1 cellular context compared by ENCODE assay signal in the genomic region with DNA sequence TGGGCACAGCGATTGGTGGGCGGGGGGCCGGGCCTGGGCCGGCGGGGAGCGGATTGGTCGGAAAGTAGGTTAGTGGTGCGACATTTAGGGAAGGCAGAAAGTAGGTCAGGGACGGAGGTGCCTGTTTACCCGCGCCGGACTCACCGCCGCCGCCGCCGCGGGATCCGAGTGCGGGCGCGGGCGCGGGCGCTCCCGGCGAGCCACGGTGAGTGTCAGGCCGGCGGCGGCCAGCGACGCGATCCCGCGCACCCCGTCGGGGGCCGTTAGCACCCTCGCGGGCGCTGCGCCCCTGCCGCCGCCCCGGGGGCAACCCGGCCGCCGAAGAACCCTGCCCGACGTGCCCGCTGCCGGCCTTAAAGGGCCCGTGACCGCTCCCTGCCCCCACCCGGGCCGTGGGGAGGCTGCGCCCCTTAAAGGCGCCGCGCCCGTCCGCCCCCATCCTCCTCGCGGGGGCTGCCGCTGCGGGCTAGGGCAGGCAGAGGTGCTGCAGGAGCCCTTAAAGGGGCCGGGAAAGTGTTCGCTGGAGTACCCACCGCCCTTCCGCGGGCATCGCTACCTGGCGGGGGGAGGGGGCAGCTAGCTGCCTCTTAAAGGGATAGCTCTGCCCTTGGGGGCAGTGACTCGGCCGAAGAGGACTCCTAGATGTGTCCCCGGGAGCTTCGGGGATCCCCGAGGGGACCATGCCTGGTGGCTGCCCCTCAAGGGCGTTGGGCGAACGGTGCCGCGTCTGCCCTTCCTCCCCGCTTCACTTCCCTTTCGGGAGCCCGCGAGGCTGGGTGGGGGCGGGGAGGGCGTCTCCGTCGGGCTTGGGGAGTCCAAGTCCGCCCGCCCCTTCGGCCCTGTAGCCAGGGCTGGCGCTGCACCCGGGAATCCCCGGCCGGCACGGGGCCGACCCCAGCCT.
TF ChIP-seq lines count a peak whose summit lies in the region.

A gene (plus strand): TSS at position 72 of the 901 bp plus-strand sequence. CDS start 76,519 bp downstream, outside the sequence.

TF ChIP-seq in HEK293, 187 proteins besides CTCF, POLR2A, EP300 and RAD21 (continued from another document):
- TF ChIP-seq, protein P1, sequence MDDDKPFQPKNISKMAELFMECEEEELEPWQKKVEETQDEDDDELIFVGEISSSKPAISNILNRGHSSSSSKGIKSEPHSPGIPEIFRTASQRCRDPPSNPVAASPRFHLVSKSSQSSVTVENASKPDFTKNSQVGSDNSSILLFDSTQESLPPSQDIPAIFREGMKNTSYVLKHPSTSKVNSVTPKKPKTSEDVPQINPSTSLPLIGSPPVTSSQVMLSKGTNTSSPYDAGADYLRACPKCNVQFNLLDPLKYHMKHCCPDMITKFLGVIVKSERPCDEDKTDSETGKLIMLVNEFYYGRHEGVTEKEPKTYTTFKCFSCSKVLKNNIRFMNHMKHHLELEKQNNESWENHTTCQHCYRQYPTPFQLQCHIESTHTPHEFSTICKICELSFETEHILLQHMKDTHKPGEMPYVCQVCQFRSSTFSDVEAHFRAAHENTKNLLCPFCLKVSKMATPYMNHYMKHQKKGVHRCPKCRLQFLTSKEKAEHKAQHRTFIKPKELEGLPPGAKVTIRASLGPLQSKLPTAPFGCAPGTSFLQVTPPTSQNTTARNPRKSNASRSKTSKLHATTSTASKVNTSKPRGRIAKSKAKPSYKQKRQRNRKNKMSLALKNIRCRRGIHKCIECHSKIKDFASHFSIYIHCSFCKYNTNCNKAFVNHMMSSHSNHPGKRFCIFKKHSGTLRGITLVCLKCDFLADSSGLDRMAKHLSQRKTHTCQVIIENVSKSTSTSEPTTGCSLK (tag by site-specific recombination; IDR thresholded peaks at IDR 0.05): no peak
- TF ChIP-seq, protein P2, sequence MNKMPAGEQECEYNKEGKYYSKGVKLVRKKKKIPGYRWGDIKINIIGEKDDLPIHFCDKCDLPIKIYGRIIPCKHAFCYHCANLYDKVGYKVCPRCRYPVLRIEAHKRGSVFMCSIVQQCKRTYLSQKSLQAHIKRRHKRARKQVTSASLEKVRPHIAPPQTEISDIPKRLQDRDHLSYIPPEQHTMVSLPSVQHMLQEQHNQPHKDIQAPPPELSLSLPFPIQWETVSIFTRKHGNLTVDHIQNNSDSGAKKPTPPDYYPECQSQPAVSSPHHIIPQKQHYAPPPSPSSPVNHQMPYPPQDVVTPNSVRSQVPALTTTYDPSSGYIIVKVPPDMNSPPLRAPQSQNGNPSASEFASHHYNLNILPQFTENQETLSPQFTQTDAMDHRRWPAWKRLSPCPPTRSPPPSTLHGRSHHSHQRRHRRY (tag by site-specific recombination; IDR thresholded peaks at IDR 0.05): no peak
- no peak for TF ChIP-seq ZNF837 (tag by site-specific recombination; IDR thresholded peaks at IDR 0.05)
- TF ChIP-seq, protein P3, sequence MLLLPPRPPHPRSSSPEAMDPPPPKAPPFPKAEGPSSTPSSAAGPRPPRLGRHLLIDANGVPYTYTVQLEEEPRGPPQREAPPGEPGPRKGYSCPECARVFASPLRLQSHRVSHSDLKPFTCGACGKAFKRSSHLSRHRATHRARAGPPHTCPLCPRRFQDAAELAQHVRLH (tag by site-specific recombination; IDR thresholded peaks at IDR 0.05): no peak
- TF ChIP-seq, protein P4, sequence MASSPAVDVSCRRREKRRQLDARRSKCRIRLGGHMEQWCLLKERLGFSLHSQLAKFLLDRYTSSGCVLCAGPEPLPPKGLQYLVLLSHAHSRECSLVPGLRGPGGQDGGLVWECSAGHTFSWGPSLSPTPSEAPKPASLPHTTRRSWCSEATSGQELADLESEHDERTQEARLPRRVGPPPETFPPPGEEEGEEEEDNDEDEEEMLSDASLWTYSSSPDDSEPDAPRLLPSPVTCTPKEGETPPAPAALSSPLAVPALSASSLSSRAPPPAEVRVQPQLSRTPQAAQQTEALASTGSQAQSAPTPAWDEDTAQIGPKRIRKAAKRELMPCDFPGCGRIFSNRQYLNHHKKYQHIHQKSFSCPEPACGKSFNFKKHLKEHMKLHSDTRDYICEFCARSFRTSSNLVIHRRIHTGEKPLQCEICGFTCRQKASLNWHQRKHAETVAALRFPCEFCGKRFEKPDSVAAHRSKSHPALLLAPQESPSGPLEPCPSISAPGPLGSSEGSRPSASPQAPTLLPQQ (tag by site-specific recombination; IDR thresholded peaks at IDR 0.05): peak; percentile 46; the same call in 1 of the 2 replicates
- no peak for TF ChIP-seq ZNF19 (tag by site-specific recombination; IDR thresholded peaks at IDR 0.05; ENCODE audit: low read depth)
- TF ChIP-seq ZNF239 (tag by site-specific recombination; IDR thresholded peaks at IDR 0.05): no peak
- no peak for TF ChIP-seq ZNF423 (tag by site-specific recombination; IDR thresholded peaks at IDR 0.05)
- TF ChIP-seq ZNF341 (tag by site-specific recombination; IDR thresholded peaks at IDR 0.05; ENCODE audit: low read depth): 0 out of 2 replicates have a peak, but pooled peaks have one; percentile 38
- no peak for TF ChIP-seq ZNF292 (tag by site-specific recombination; IDR thresholded peaks at IDR 0.05; ENCODE audit: borderline replicate concordance, low read depth)
- peak; percentile 93 for TF ChIP-seq ZBTB8A (tag by site-specific recombination; IDR thresholded peaks at IDR 0.05)
- TF ChIP-seq ZNF660 (tag by site-specific recombination; IDR thresholded peaks at IDR 0.05): no peak
- TF ChIP-seq ZNF677 (tag by site-specific recombination; IDR thresholded peaks at IDR 0.05): no peak
- no peak for TF ChIP-seq ZNF510 (tag by site-specific recombination; IDR thresholded peaks at IDR 0.05; ENCODE audit: insufficient replicate concordance)
- TF ChIP-seq ZFHX2 (tag by site-specific recombination; conservative IDR thresholded peaks at IDR 0.05): no peak
- no peak for TF ChIP-seq SP7 (tag by site-specific recombination; IDR thresholded peaks at IDR 0.05)
- TF ChIP-seq, protein P5, sequence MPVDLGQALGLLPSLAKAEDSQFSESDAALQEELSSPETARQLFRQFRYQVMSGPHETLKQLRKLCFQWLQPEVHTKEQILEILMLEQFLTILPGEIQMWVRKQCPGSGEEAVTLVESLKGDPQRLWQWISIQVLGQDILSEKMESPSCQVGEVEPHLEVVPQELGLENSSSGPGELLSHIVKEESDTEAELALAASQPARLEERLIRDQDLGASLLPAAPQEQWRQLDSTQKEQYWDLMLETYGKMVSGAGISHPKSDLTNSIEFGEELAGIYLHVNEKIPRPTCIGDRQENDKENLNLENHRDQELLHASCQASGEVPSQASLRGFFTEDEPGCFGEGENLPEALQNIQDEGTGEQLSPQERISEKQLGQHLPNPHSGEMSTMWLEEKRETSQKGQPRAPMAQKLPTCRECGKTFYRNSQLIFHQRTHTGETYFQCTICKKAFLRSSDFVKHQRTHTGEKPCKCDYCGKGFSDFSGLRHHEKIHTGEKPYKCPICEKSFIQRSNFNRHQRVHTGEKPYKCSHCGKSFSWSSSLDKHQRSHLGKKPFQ (tag by site-specific recombination; IDR thresholded peaks at IDR 0.05): no peak
- TF ChIP-seq, protein P6, sequence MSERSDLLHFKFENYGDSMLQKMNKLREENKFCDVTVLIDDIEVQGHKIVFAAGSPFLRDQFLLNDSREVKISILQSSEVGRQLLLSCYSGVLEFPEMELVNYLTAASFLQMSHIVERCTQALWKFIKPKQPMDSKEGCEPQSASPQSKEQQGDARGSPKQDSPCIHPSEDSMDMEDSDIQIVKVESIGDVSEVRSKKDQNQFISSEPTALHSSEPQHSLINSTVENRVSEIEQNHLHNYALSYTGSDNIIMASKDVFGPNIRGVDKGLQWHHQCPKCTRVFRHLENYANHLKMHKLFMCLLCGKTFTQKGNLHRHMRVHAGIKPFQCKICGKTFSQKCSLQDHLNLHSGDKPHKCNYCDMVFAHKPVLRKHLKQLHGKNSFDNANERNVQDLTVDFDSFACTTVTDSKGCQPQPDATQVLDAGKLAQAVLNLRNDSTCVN (tag by site-specific recombination; optimal IDR thresholded peaks at IDR 0.05): peak; percentile 27
- TF ChIP-seq ZNF791 (tag by site-specific recombination; IDR thresholded peaks at IDR 0.05): no peak
- TF ChIP-seq ZNF174 (tag by site-specific recombination; IDR thresholded peaks at IDR 0.05): no peak
- no peak for TF ChIP-seq ZNF16 (tag by site-specific recombination; IDR thresholded peaks at IDR 0.05; ENCODE audit: low read depth)
- no peak for TF ChIP-seq ZNF221 (tag by site-specific recombination; IDR thresholded peaks at IDR 0.05; ENCODE audit: borderline replicate concordance)
- TF ChIP-seq FEZF1 (tag by site-specific recombination; IDR thresholded peaks at IDR 0.05): no peak
- TF ChIP-seq, protein P7, sequence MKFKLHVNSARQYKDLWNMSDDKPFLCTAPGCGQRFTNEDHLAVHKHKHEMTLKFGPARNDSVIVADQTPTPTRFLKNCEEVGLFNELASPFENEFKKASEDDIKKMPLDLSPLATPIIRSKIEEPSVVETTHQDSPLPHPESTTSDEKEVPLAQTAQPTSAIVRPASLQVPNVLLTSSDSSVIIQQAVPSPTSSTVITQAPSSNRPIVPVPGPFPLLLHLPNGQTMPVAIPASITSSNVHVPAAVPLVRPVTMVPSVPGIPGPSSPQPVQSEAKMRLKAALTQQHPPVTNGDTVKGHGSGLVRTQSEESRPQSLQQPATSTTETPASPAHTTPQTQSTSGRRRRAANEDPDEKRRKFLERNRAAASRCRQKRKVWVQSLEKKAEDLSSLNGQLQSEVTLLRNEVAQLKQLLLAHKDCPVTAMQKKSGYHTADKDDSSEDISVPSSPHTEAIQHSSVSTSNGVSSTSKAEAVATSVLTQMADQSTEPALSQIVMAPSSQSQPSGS (tag by site-specific recombination; IDR thresholded peaks at IDR 0.05; ENCODE audit: low read depth): no peak
- TF ChIP-seq, protein P8, sequence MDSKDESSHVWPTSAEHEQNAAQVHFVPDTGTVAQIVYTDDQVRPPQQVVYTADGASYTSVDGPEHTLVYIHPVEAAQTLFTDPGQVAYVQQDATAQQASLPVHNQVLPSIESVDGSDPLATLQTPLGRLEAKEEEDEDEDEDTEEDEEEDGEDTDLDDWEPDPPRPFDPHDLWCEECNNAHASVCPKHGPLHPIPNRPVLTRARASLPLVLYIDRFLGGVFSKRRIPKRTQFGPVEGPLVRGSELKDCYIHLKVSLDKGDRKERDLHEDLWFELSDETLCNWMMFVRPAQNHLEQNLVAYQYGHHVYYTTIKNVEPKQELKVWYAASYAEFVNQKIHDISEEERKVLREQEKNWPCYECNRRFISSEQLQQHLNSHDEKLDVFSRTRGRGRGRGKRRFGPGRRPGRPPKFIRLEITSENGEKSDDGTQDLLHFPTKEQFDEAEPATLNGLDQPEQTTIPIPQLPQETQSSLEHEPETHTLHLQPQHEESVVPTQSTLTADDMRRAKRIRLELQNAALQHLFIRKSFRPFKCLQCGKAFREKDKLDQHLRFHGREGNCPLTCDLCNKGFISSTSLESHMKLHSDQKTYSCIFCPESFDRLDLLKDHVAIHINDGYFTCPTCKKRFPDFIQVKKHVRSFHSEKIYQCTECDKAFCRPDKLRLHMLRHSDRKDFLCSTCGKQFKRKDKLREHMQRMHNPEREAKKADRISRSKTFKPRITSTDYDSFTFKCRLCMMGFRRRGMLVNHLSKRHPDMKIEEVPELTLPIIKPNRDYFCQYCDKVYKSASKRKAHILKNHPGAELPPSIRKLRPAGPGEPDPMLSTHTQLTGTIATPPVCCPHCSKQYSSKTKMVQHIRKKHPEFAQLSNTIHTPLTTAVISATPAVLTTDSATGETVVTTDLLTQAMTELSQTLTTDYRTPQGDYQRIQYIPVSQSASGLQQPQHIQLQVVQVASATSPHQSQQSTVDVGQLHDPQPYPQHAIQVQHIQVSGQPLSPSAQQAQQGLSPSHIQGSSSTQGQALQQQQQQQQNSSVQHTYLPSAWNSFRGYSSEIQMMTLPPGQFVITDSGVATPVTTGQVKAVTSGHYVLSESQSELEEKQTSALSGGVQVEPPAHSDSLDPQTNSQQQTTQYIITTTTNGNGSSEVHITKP (tag by site-specific recombination; IDR thresholded peaks at IDR 0.05): peak; percentile 91
- TF ChIP-seq KLF1 (tag by site-specific recombination; IDR thresholded peaks at IDR 0.05): peak; percentile 23; the same call in 1 of the 2 replicates
- TF ChIP-seq, protein P9, sequence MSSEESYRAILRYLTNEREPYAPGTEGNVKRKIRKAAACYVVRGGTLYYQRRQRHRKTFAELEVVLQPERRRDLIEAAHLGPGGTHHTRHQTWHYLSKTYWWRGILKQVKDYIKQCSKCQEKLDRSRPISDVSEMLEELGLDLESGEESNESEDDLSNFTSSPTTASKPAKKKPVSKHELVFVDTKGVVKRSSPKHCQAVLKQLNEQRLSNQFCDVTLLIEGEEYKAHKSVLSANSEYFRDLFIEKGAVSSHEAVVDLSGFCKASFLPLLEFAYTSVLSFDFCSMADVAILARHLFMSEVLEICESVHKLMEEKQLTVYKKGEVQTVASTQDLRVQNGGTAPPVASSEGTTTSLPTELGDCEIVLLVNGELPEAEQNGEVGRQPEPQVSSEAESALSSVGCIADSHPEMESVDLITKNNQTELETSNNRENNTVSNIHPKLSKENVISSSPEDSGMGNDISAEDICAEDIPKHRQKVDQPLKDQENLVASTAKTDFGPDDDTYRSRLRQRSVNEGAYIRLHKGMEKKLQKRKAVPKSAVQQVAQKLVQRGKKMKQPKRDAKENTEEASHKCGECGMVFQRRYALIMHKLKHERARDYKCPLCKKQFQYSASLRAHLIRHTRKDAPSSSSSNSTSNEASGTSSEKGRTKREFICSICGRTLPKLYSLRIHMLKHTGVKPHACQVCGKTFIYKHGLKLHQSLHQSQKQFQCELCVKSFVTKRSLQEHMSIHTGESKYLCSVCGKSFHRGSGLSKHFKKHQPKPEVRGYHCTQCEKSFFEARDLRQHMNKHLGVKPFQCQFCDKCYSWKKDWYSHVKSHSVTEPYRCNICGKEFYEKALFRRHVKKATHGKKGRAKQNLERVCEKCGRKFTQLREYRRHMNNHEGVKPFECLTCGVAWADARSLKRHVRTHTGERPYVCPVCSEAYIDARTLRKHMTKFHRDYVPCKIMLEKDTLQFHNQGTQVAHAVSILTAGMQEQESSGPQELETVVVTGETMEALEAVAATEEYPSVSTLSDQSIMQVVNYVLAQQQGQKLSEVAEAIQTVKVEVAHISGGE (tag by site-specific recombination; conservative IDR thresholded peaks at IDR 0.05; ENCODE audit: low read depth): no peak; the same call in 1 of the 2 replicates
- TF ChIP-seq, protein P10, sequence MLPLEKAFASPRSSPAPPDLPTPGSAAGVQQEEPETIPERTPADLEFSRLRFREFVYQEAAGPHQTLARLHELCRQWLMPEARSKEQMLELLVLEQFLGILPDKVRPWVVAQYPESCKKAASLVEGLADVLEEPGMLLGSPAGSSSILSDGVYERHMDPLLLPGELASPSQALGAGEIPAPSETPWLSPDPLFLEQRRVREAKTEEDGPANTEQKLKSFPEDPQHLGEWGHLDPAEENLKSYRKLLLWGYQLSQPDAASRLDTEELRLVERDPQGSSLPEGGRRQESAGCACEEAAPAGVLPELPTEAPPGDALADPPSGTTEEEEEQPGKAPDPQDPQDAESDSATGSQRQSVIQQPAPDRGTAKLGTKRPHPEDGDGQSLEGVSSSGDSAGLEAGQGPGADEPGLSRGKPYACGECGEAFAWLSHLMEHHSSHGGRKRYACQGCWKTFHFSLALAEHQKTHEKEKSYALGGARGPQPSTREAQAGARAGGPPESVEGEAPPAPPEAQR (tag by site-specific recombination; IDR thresholded peaks at IDR 0.05): no peak
- no peak for TF ChIP-seq HOXC10 (CRISPR knock-in tag; IDR thresholded peaks at IDR 0.05)
- no peak for TF ChIP-seq ZNF302 (tag by site-specific recombination; IDR thresholded peaks at IDR 0.05; ENCODE audit: low read depth)
- TF ChIP-seq KLF10 (tag by site-specific recombination; IDR thresholded peaks at IDR 0.05): 0 out of 2 replicates have a peak, but pooled peaks have one; percentile 1
- TF ChIP-seq ZNF561 (tag by site-specific recombination; IDR thresholded peaks at IDR 0.05; ENCODE audit: borderline replicate concordance): no peak
- no peak for TF ChIP-seq ZNF585B (tag by site-specific recombination; IDR thresholded peaks at IDR 0.05)
- no peak for TF ChIP-seq ZNF596 (tag by site-specific recombination; IDR thresholded peaks at IDR 0.05)
